21 cellular contexts compared by ENCODE assay signal in the genomic region with DNA sequence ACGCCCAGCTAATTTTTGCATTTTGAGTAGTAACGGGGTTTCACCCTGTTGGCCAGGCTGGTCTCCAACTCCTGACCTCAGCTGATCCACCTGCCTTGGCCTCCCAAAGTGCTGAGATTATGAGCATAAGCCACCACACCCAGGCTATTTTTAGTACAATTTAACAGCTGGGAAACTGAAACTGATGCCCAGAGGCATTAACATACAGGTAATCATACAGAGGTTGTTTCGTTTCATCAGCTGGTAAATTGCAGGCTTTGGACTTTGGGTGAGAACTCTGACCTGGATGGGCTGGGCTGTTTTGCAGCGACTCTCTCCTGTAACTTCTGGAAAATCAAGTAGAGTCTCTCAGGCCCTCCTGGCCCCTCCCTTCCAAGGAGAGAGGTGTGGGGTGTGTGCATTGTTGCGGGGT. TPM values are rescaled to one million over a fixed set of nuclear protein-coding genes. Genes with fewer than 3 reads are reported as not detected.
DNase-seq lines count a peak whose midpoint lies in the region; ATAC-seq, FAIRE-seq and TF ChIP-seq lines count a peak whose summit lies in the region.
"Had no signal": no experiment of that assay in that cellular context is flagged by ENCODE, and none has a peak within 500 bp of the region (broad histone marks: within the 10 kb centered on the region; RNA-seq: fewer than 3 reads in every experiment).

No MANE protein-coding gene starts in this region.

- POLR2A ChIA-PET in activated CD4-positive, alpha-beta T cell treated with anti-CD3 and anti-CD28 coated beads, Interleukin-2, amount 10 ng/mL, durations not matched to agents 7 days and 5 days (lab: Charles Lee) = no interaction called here
- POLR2A ChIA-PET in HepG2 (lab: Yijun Ruan, JAX) = no interaction called here

- TF ChIP-seq EP300 in HepG2 (IDR thresholded peaks at IDR 0.05; ENCODE audit: low read depth in 2 of 2, low read length in 2 of 2) (no peak), HepG2 (CRISPR knock-in tag; IDR thresholded peaks at IDR 0.05; ENCODE audit: borderline replicate concordance) (no peak)

- H3K27me3 ChIP-seq in HepG2 (ENCODE audit: control insufficient read depth in 1 of 2, insufficient read depth in 2 of 2, low read length in 2 of 2) = peaks cover 0 to 3% of the 10 kb centered on the region in 2 experiments; a peak in 1 of 5 replicates
- H3K27me3 ChIP-seq: MG63 had no signal

- H3K36me3 Mint-ChIP-seq in activated CD4-positive, alpha-beta T cell treated with anti-CD3 and anti-CD28 coated beads, Interleukin-2, amount 10 ng/mL, durations not matched to agents 7 days and 5 days (ENCODE audit: low read depth) = no peaks in the 10 kb centered on the region

- no peaks in the 10 kb centered on the region for H3K9me3 ChIP-seq in HepG2 (ENCODE audit: low read length)
- H3K9me3 ChIP-seq: HAP-1, MG63 had no signal

- no peak overlapping the region for H2AFZ ChIP-seq in HepG2 (ENCODE audit: low read length)
- H2AFZ ChIP-seq: PC-9 had no signal

- H3K4me3 Mint-ChIP-seq in activated CD4-positive, alpha-beta T cell treated with anti-CD3 and anti-CD28 coated beads, Interleukin-2, amount 10 ng/mL, durations not matched to agents 7 days and 5 days = no peak overlapping the region

- TF ChIP-seq RAD21 in HepG2 (CRISPR knock-in tag; IDR thresholded peaks at IDR 0.05) = no peak

- peak overlapping the region; percentile 7; the same call in 1 of the 2 replicates for H3K4me2 ChIP-seq in HepG2 (ENCODE audit: low read depth, low read length)
- H3K4me2 ChIP-seq: PC-9 had no signal

- in situ Hi-C loops in HepG2 (cut with HindIII; ENCODE audit: extremely low pct_ligation_motif_present, low pct_unique_long_range_greater_than_20kb) = no loop called here

- peaks cover 20% of the 10 kb centered on the region for H3K27me3 Mint-ChIP-seq in activated CD4-positive, alpha-beta T cell treated with anti-CD3 and anti-CD28 coated beads, Interleukin-2, amount 10 ng/mL, durations not matched to agents 7 days and 5 days

- no TSS peak for BruUV-seq in HepG2 (replicated peaks; lab: Mats Ljungman, UMichigan)

- H3K4me1 ChIP-seq in HepG2 (ENCODE audit: insufficient read depth, low read length) = peaks cover 8% of the 10 kb centered on the region
- H3K4me1 ChIP-seq: HAP-1 had no signal

- no peaks in the 10 kb centered on the region for H3K79me2 ChIP-seq in HepG2 (ENCODE audit: insufficient read depth, low read length)

- DNase-seq in activated CD4-positive, alpha-beta T cell treated with anti-CD3 and anti-CD28 coated beads, Interleukin-2, amount 10 ng/mL, durations not matched to agents 7 days and 5 days = no peak
- no peak for DNase-seq in activated CD4-positive, alpha-beta T cell treated with anti-CD3 and anti-CD28 coated beads, Interleukin-2, amount 50 U/mL, for 4 hours
- DNase-seq in HepG2 (ENCODE audit: low spot score) = no peak
- no peak for DNase-seq in middle frontal gyrus (ENCODE audit: extremely low spot score, low spot score)
- no peak for DNase-seq in HTR-8/SVneo (ENCODE audit: insufficient read length, low spot score)
- DNase-seq: 8988T, DMS153, EL, KG1, MG63, NCI-H1105, NCI-H1694 treated with DMSO at 0.1 percent for 48 hours, NCI-H345, NCI-H526 treated with DMSO at 0.1 percent for 48 hours, PC-9 had no signal

- no peaks in the 10 kb centered on the region for H3K36me3 ChIP-seq in HepG2 (replicated peaks in 1 of 2; ENCODE audit: control insufficient read depth in 1 of 2, insufficient read depth in 2 of 2, low read length in 2 of 2)
- H3K36me3 ChIP-seq: HAP-1, MG63 had no signal

- H3K4me1 Mint-ChIP-seq in activated CD4-positive, alpha-beta T cell treated with anti-CD3 and anti-CD28 coated beads, Interleukin-2, amount 10 ng/mL, durations not matched to agents 7 days and 5 days = peaks cover 7% of the 10 kb centered on the region

- H3K27ac Mint-ChIP-seq in activated CD4-positive, alpha-beta T cell treated with anti-CD3 and anti-CD28 coated beads, Interleukin-2, amount 10 ng/mL, durations not matched to agents 7 days and 5 days = peak overlapping the region; percentile 36

- no peak overlapping the region for H3K4me3 ChIP-seq in HepG2 (replicated peaks in 1 of 3; ENCODE audit: insufficient read depth in 1 of 3, low read depth in 2 of 3, low read length in 3 of 3)
- H3K4me3 ChIP-seq: HAP-1, MG63, PC-9, SK-N-MC had no signal

- 25% methylated on average over 5 of the region's 5 CpGs for WGBS in HepG2 (ENCODE audit: low lambda C conversion rate)

- intact Hi-C loops in HepG2 (cut with micrococcal nuclease; ENCODE audit: unreplicated experiment) = no loop called here

- no peaks in the 10 kb centered on the region for H3K9me3 Mint-ChIP-seq in activated CD4-positive, alpha-beta T cell treated with anti-CD3 and anti-CD28 coated beads, Interleukin-2, amount 10 ng/mL, durations not matched to agents 7 days and 5 days

- CTCF ChIA-PET in activated CD4-positive, alpha-beta T cell treated with anti-CD3 and anti-CD28 coated beads, Interleukin-2, amount 10 ng/mL, durations not matched to agents 7 days and 5 days (lab: Charles Lee) = interaction anchor here (0.9 to 1.1 kb wide), 2 partner anchors 38 to 56 kb away, joined by 3 to 4 read pairs; no protein-coding TSS in a partner anchor
- CTCF ChIA-PET in HepG2 (lab: Yijun Ruan, JAX; ENCODE audit: low intra/inter-chr PET ratio, low total read pairs) = no interaction called here

- ATAC-seq in HepG2 (peak; percentile 53; the same call in 2 of the 3 replicates), GM19328 (IDR thresholded peaks at IDR 0.05; ENCODE audit: unreplicated experiment) (no peak)
- ATAC-seq: Right ventricle myocardium inferior had no signal

- no peak overlapping the region for H3K9ac ChIP-seq in HepG2 (ENCODE audit: insufficient read depth, low read depth, low read length)

- FAIRE-seq in HepG2 (lab: Jason Lieb, UNC) = no peak
- no peak for FAIRE-seq in HTR-8/SVneo (lab: Jason Lieb, UNC)

- no peaks in the 10 kb centered on the region for H4K20me1 ChIP-seq in HepG2 (ENCODE audit: insufficient read depth, low read length)

- no peak overlapping the region for H3K27ac ChIP-seq in HepG2 (ENCODE audit: extremely low read length, insufficient read depth, low read length)
- H3K27ac ChIP-seq: C4-2B, HL-60, PC-9, SK-N-MC had no signal

- TF ChIP-seq CTCF in HepG2 (CRISPR knock-in tag; IDR thresholded peaks at IDR 0.05) = no peak

- no peak for TF ChIP-seq POLR2A in HepG2 (IDR thresholded peaks at IDR 0.05; ENCODE audit: insufficient read depth in 1 of 2, low read depth in 2 of 2, low read length in 2 of 2)

RNA-seq across cellular contexts. Expression of a gene that starts 6.2 kb away (rescaled TPM):
- total RNA-seq in activated CD4-positive, alpha-beta T cell treated with anti-CD3 and anti-CD28 coated beads, Interleukin-2, amount 10 ng/mL, durations not matched to agents 7 days and 5 days = not detected
- total RNA-seq in HepG2 (2016; rRNA removed; fragmentation: Illumina TruSeq; extraction: Trizol) = 0.18 TPM in 1 of 2 replicates, not detected in the other
- not detected in 2 replicates for total RNA-seq in HepG2 (2016; cell fraction: cytosol; rRNA removed; fragmentation: Illumina TruSeq; extraction: Trizol; ENCODE audit: low read depth)
- total RNA-seq in HepG2 (2016; cell fraction: insoluble cytoplasmic fraction; rRNA removed; fragmentation: Illumina TruSeq; extraction: Trizol) = 0.09 TPM in 1 of 2 replicates, not detected in the other
- total RNA-seq in HepG2 (2016; cell fraction: membrane; rRNA removed; fragmentation: Illumina TruSeq; extraction: Trizol) = not detected in 2 replicates
- not detected in 2 replicates for total RNA-seq in HepG2 (2016; cell fraction: nucleus; rRNA removed; fragmentation: Illumina TruSeq; extraction: Trizol)
- polyA plus RNA-seq in HepG2 (2011; rRNA removed) = 0.40 and 0.99 TPM in 2 replicates
- 0.25 and 0.38 TPM in 2 replicates for polyA plus RNA-seq in HepG2 (2011; cell fraction: cytosol; rRNA removed)
- polyA plus RNA-seq in HepG2 (2011; cell fraction: nucleus; rRNA removed) = 2.2 and 3.0 TPM in 2 replicates
- 0.27 and 0.87 TPM in 2 replicates for polyA plus RNA-seq in HepG2 (2012)
- polyA plus RNA-seq in HepG2 (2016; cell fraction: cytosol; fragmentation: Illumina TruSeq; extraction: Trizol; ENCODE audit: low read depth) = 0.05 and 0.07 TPM in 2 replicates
- polyA plus RNA-seq in HepG2 (2016; cell fraction: insoluble cytoplasmic fraction; fragmentation: Illumina TruSeq; extraction: Trizol; ENCODE audit: low read depth) = not detected in 2 replicates
- 0.08 TPM in 1 of 2 replicates, not detected in the other for polyA plus RNA-seq in HepG2 (2016; cell fraction: membrane; fragmentation: Illumina TruSeq; extraction: Trizol; ENCODE audit: low read depth)
- polyA plus RNA-seq in HepG2 (2016; cell fraction: nucleus; fragmentation: Illumina TruSeq; extraction: Trizol; ENCODE audit: insufficient read depth, low read depth) = 0.77 and 1.1 TPM in 2 replicates
- 0.09 and 0.28 TPM in 2 replicates for polyA minus RNA-seq in HepG2 (2011; rRNA and poly(A)+ RNA removed; ENCODE audit: low replicate concordance)
- not detected in 2 replicates for polyA minus RNA-seq in HepG2 (2011; cell fraction: cytosol; rRNA and poly(A)+ RNA removed)
- 0.26 and 0.75 TPM in 2 replicates for polyA minus RNA-seq in HepG2 (2011; cell fraction: nucleus; rRNA and poly(A)+ RNA removed)

RNA-seq across cellular contexts. Expression of a gene that starts 12.4 kb away (rescaled TPM):
- 1 to 10 TPM; 2.3 to 3.1 TPM for total RNA-seq in activated CD4-positive, alpha-beta T cell treated with anti-CD3 and anti-CD28 coated beads, Interleukin-2, amount 10 ng/mL, durations not matched to agents 7 days and 5 days
- total RNA-seq in HepG2 (2016; rRNA removed; fragmentation: Illumina TruSeq; extraction: Trizol) = 2.8 and 3.3 TPM in 2 replicates
- 1.7 and 2.1 TPM in 2 replicates for total RNA-seq in HepG2 (2016; cell fraction: cytosol; rRNA removed; fragmentation: Illumina TruSeq; extraction: Trizol; ENCODE audit: low read depth)
- total RNA-seq in HepG2 (2016; cell fraction: insoluble cytoplasmic fraction; rRNA removed; fragmentation: Illumina TruSeq; extraction: Trizol) = 2.5 and 3.0 TPM in 2 replicates
- 1.7 and 2.0 TPM in 2 replicates for total RNA-seq in HepG2 (2016; cell fraction: membrane; rRNA removed; fragmentation: Illumina TruSeq; extraction: Trizol)
- total RNA-seq in HepG2 (2016; cell fraction: nucleus; rRNA removed; fragmentation: Illumina TruSeq; extraction: Trizol) = 2.3 TPM in 2 replicates
- polyA plus RNA-seq in HepG2 (2011; rRNA removed) = 0.65 and 1.3 TPM in 2 replicates
- polyA plus RNA-seq in HepG2 (2011; cell fraction: cytosol; rRNA removed) = 0.65 and 1.2 TPM in 2 replicates
- 2.0 and 2.5 TPM in 2 replicates for polyA plus RNA-seq in HepG2 (2011; cell fraction: nucleus; rRNA removed)
- polyA plus RNA-seq in HepG2 (2012) = 0.96 and 1.6 TPM in 2 replicates
- 0.41 and 0.42 TPM in 2 replicates for polyA plus RNA-seq in HepG2 (2016; cell fraction: cytosol; fragmentation: Illumina TruSeq; extraction: Trizol; ENCODE audit: low read depth)
- polyA plus RNA-seq in HepG2 (2016; cell fraction: insoluble cytoplasmic fraction; fragmentation: Illumina TruSeq; extraction: Trizol; ENCODE audit: low read depth) = 1.9 and 2.3 TPM in 2 replicates
- polyA plus RNA-seq in HepG2 (2016; cell fraction: membrane; fragmentation: Illumina TruSeq; extraction: Trizol; ENCODE audit: low read depth) = 0.65 and 0.74 TPM in 2 replicates
- 1.0 and 1.5 TPM in 2 replicates for polyA plus RNA-seq in HepG2 (2016; cell fraction: nucleus; fragmentation: Illumina TruSeq; extraction: Trizol; ENCODE audit: insufficient read depth, low read depth)
- 5.4 and 9.8 TPM in 2 replicates for polyA minus RNA-seq in HepG2 (2011; rRNA and poly(A)+ RNA removed; ENCODE audit: low replicate concordance)
- polyA minus RNA-seq in HepG2 (2011; cell fraction: cytosol; rRNA and poly(A)+ RNA removed) = 0.89 and 1.7 TPM in 2 replicates
- 6.2 and 7.6 TPM in 2 replicates for polyA minus RNA-seq in HepG2 (2011; cell fraction: nucleus; rRNA and poly(A)+ RNA removed)

RNA-seq across cellular contexts. Expression of a gene that starts 27.0 kb away (rescaled TPM):
- 100 to 1,000 TPM; 262 to 280 TPM for total RNA-seq in activated CD4-positive, alpha-beta T cell treated with anti-CD3 and anti-CD28 coated beads, Interleukin-2, amount 10 ng/mL, durations not matched to agents 7 days and 5 days
- 79.1 and 106 TPM in 2 replicates for total RNA-seq in HepG2 (2016; rRNA removed; fragmentation: Illumina TruSeq; extraction: Trizol)
- total RNA-seq in HepG2 (2016; cell fraction: cytosol; rRNA removed; fragmentation: Illumina TruSeq; extraction: Trizol; ENCODE audit: low read depth) = 11.8 and 17.5 TPM in 2 replicates
- total RNA-seq in HepG2 (2016; cell fraction: insoluble cytoplasmic fraction; rRNA removed; fragmentation: Illumina TruSeq; extraction: Trizol) = 56.7 and 113 TPM in 2 replicates
- 21.7 and 29.6 TPM in 2 replicates for total RNA-seq in HepG2 (2016; cell fraction: membrane; rRNA removed; fragmentation: Illumina TruSeq; extraction: Trizol)
- total RNA-seq in HepG2 (2016; cell fraction: nucleus; rRNA removed; fragmentation: Illumina TruSeq; extraction: Trizol) = 78.9 and 79.0 TPM in 2 replicates
- polyA plus RNA-seq in HepG2 (2011; rRNA removed) = 26.2 and 30.4 TPM in 2 replicates
- 9.4 and 12.5 TPM in 2 replicates for polyA plus RNA-seq in HepG2 (2011; cell fraction: cytosol; rRNA removed)
- polyA plus RNA-seq in HepG2 (2011; cell fraction: nucleus; rRNA removed) = 220 and 271 TPM in 2 replicates
- 52.9 and 58.7 TPM in 2 replicates for polyA plus RNA-seq in HepG2 (2012)
- polyA plus RNA-seq in HepG2 (2016; cell fraction: cytosol; fragmentation: Illumina TruSeq; extraction: Trizol; ENCODE audit: low read depth) = 12.1 and 13.2 TPM in 2 replicates
- 72.8 and 96.9 TPM in 2 replicates for polyA plus RNA-seq in HepG2 (2016; cell fraction: insoluble cytoplasmic fraction; fragmentation: Illumina TruSeq; extraction: Trizol; ENCODE audit: low read depth)
- polyA plus RNA-seq in HepG2 (2016; cell fraction: membrane; fragmentation: Illumina TruSeq; extraction: Trizol; ENCODE audit: low read depth) = 17.7 and 23.3 TPM in 2 replicates
- polyA plus RNA-seq in HepG2 (2016; cell fraction: nucleus; fragmentation: Illumina TruSeq; extraction: Trizol; ENCODE audit: insufficient read depth, low read depth) = 226 and 281 TPM in 2 replicates
- 23.1 and 63.7 TPM in 2 replicates for polyA minus RNA-seq in HepG2 (2011; rRNA and poly(A)+ RNA removed; ENCODE audit: low replicate concordance)
- polyA minus RNA-seq in HepG2 (2011; cell fraction: cytosol; rRNA and poly(A)+ RNA removed) = 17.7 and 23.7 TPM in 2 replicates
- 55.4 and 59.5 TPM in 2 replicates for polyA minus RNA-seq in HepG2 (2011; cell fraction: nucleus; rRNA and poly(A)+ RNA removed)

RNA-seq across cellular contexts. Expression of a gene that starts 34.7 kb away (rescaled TPM):
- total RNA-seq in activated CD4-positive, alpha-beta T cell treated with anti-CD3 and anti-CD28 coated beads, Interleukin-2, amount 10 ng/mL, durations not matched to agents 7 days and 5 days = 10 to 100 TPM; 24.8 to 34.2 TPM
- 0.38 TPM in 1 of 2 replicates, not detected in the other for total RNA-seq in HepG2 (2016; rRNA removed; fragmentation: Illumina TruSeq; extraction: Trizol)
- 0.61 and 0.71 TPM in 2 replicates for total RNA-seq in HepG2 (2016; cell fraction: cytosol; rRNA removed; fragmentation: Illumina TruSeq; extraction: Trizol; ENCODE audit: low read depth)
- total RNA-seq in HepG2 (2016; cell fraction: insoluble cytoplasmic fraction; rRNA removed; fragmentation: Illumina TruSeq; extraction: Trizol) = 0.22 and 0.35 TPM in 2 replicates
- total RNA-seq in HepG2 (2016; cell fraction: membrane; rRNA removed; fragmentation: Illumina TruSeq; extraction: Trizol) = 0.15 and 0.41 TPM in 2 replicates
- total RNA-seq in HepG2 (2016; cell fraction: nucleus; rRNA removed; fragmentation: Illumina TruSeq; extraction: Trizol) = 0.41 and 0.65 TPM in 2 replicates
- polyA plus RNA-seq in HepG2 (2011; rRNA removed) = 0.30 and 0.34 TPM in 2 replicates
- polyA plus RNA-seq in HepG2 (2011; cell fraction: cytosol; rRNA removed) = 0.13 and 0.21 TPM in 2 replicates
- 0.99 and 1.1 TPM in 2 replicates for polyA plus RNA-seq in HepG2 (2011; cell fraction: nucleus; rRNA removed)
- polyA plus RNA-seq in HepG2 (2012) = 0.24 and 0.55 TPM in 2 replicates
- 0.20 and 0.31 TPM in 2 replicates for polyA plus RNA-seq in HepG2 (2016; cell fraction: cytosol; fragmentation: Illumina TruSeq; extraction: Trizol; ENCODE audit: low read depth)
- polyA plus RNA-seq in HepG2 (2016; cell fraction: insoluble cytoplasmic fraction; fragmentation: Illumina TruSeq; extraction: Trizol; ENCODE audit: low read depth) = 0.19 and 0.32 TPM in 2 replicates
- polyA plus RNA-seq in HepG2 (2016; cell fraction: membrane; fragmentation: Illumina TruSeq; extraction: Trizol; ENCODE audit: low read depth) = 0.09 and 0.10 TPM in 2 replicates
- polyA plus RNA-seq in HepG2 (2016; cell fraction: nucleus; fragmentation: Illumina TruSeq; extraction: Trizol; ENCODE audit: insufficient read depth, low read depth) = 1.4 and 2.7 TPM in 2 replicates
- 0.32 and 43.8 TPM in 2 replicates for polyA minus RNA-seq in HepG2 (2011; rRNA and poly(A)+ RNA removed; ENCODE audit: low replicate concordance)
- polyA minus RNA-seq in HepG2 (2011; cell fraction: cytosol; rRNA and poly(A)+ RNA removed) = 0.53 and 0.69 TPM in 2 replicates
- 0.62 and 0.90 TPM in 2 replicates for polyA minus RNA-seq in HepG2 (2011; cell fraction: nucleus; rRNA and poly(A)+ RNA removed)

RNA-seq across cellular contexts. Expression of a gene that starts 47.4 kb away (rescaled TPM):
- not detected for total RNA-seq in activated CD4-positive, alpha-beta T cell treated with anti-CD3 and anti-CD28 coated beads, Interleukin-2, amount 10 ng/mL, durations not matched to agents 7 days and 5 days
- not detected in 2 replicates for total RNA-seq in HepG2 (2016; rRNA removed; fragmentation: Illumina TruSeq; extraction: Trizol)
- total RNA-seq in HepG2 (2016; cell fraction: cytosol; rRNA removed; fragmentation: Illumina TruSeq; extraction: Trizol; ENCODE audit: low read depth) = not detected in 2 replicates
- not detected in 2 replicates for total RNA-seq in HepG2 (2016; cell fraction: insoluble cytoplasmic fraction; rRNA removed; fragmentation: Illumina TruSeq; extraction: Trizol)
- total RNA-seq in HepG2 (2016; cell fraction: membrane; rRNA removed; fragmentation: Illumina TruSeq; extraction: Trizol) = not detected in 2 replicates
- total RNA-seq in HepG2 (2016; cell fraction: nucleus; rRNA removed; fragmentation: Illumina TruSeq; extraction: Trizol) = not detected in 2 replicates
- 0.01 and 0.07 TPM in 2 replicates for polyA plus RNA-seq in HepG2 (2011; rRNA removed)
- 0.01 and 0.03 TPM in 2 replicates for polyA plus RNA-seq in HepG2 (2011; cell fraction: cytosol; rRNA removed)
- polyA plus RNA-seq in HepG2 (2011; cell fraction: nucleus; rRNA removed) = 0.19 and 0.21 TPM in 2 replicates
- polyA plus RNA-seq in HepG2 (2012) = 0.20 and 0.23 TPM in 2 replicates
- 0.17 TPM in 1 of 2 replicates, not detected in the other for polyA plus RNA-seq in HepG2 (2016; cell fraction: cytosol; fragmentation: Illumina TruSeq; extraction: Trizol; ENCODE audit: low read depth)
- 0.17 TPM in 1 of 2 replicates, not detected in the other for polyA plus RNA-seq in HepG2 (2016; cell fraction: insoluble cytoplasmic fraction; fragmentation: Illumina TruSeq; extraction: Trizol; ENCODE audit: low read depth)
- polyA plus RNA-seq in HepG2 (2016; cell fraction: membrane; fragmentation: Illumina TruSeq; extraction: Trizol; ENCODE audit: low read depth) = 0.17 and 0.26 TPM in 2 replicates
- polyA plus RNA-seq in HepG2 (2016; cell fraction: nucleus; fragmentation: Illumina TruSeq; extraction: Trizol; ENCODE audit: insufficient read depth, low read depth) = 0.12 and 0.32 TPM in 2 replicates
- polyA minus RNA-seq in HepG2 (2011; rRNA and poly(A)+ RNA removed; ENCODE audit: low replicate concordance) = not detected in 2 replicates
- not detected in 2 replicates for polyA minus RNA-seq in HepG2 (2011; cell fraction: cytosol; rRNA and poly(A)+ RNA removed)
- under 0.01 and 0.13 TPM in 2 replicates for polyA minus RNA-seq in HepG2 (2011; cell fraction: nucleus; rRNA and poly(A)+ RNA removed)
